1 cellular context compared by ENCODE assay signal in the genomic region with DNA sequence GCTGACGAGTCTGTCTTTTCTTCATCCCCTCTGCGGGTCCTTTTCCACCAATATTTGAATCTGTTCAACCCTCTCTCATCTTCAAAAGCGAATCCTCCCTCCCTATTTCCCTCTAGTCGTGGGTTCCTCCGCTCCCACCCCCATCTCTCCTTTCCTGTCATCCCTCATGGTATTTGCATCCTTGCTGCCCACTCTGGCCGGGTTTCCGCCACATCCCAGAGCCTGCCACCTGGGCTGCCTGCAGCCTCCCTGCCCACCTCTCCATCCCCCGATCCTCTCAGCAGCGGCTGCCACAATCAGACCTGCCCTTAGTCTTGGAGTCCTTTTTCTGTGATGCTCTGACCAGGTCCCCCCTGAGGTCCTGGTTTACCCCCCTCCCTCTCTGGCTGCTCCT.
TF ChIP-seq lines count a peak whose summit lies in the region.

No MANE protein-coding gene starts in this region.

TF ChIP-seq in H1, 55 proteins besides CTCF, POLR2A, EP300 and RAD21:
- TF ChIP-seq CREB1 (IDR thresholded peaks at IDR 0.05): no peak
- TF ChIP-seq JUN (IDR thresholded peaks at IDR 0.05; ENCODE audit: low read depth, low read length): no peak
- TF ChIP-seq JUND (IDR thresholded peaks at IDR 0.05; ENCODE audit: low read length): no peak
- no peak for TF ChIP-seq CBX5 (IDR thresholded peaks at IDR 0.05; ENCODE audit: low read depth, low read length)
- no peak for TF ChIP-seq FOSL1 (IDR thresholded peaks at IDR 0.05; ENCODE audit: insufficient read depth, low read depth, low read length)
- TF ChIP-seq NRF1 (IDR thresholded peaks at IDR 0.05; ENCODE audit: low read depth, low read length): no peak
- no peak for TF ChIP-seq MAFK (IDR thresholded peaks at IDR 0.05; ENCODE audit: low read depth, low read length)
- no peak for TF ChIP-seq CHD1 (IDR thresholded peaks at IDR 0.05; ENCODE audit: low read depth, low read length)
- no peak for TF ChIP-seq SP2 (IDR thresholded peaks at IDR 0.05; ENCODE audit: low read length)
- TF ChIP-seq, protein P1, sequence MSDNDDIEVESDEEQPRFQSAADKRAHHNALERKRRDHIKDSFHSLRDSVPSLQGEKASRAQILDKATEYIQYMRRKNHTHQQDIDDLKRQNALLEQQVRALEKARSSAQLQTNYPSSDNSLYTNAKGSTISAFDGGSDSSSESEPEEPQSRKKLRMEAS (IDR thresholded peaks at IDR 0.05): no peak
- TF ChIP-seq SAP30 (IDR thresholded peaks at IDR 0.05; ENCODE audit: insufficient read depth, insufficient replicate concordance, low read length): no peak
- TF ChIP-seq EGR1 (IDR thresholded peaks at IDR 0.05; ENCODE audit: borderline replicate concordance, low read depth, low read length): no peak
TF ChIP-seq in H1: peak in this region for 0.
